17 cellular contexts compared by ENCODE assay signal in genomic region chr9:126607086-126607485, GRCh38. TPM values are rescaled to one million over a fixed set of nuclear protein-coding genes. Genes with fewer than 3 reads are reported as not detected.
A peak's percentile ranks its signal among the peaks of the same experiment; 100 is the strongest.
DNase-seq lines count a peak whose midpoint lies in the region; ATAC-seq and TF ChIP-seq lines count a peak whose summit lies in the region.
"Had no signal": no experiment of that assay in that cellular context is flagged by ENCODE, and none has a peak within 500 bp of the region (broad histone marks: within the 10 kb centered on the region; RNA-seq: fewer than 3 reads in every experiment).

No MANE protein-coding gene starts in this region.

- CTCF ChIA-PET in SK-N-SH (lab: Yijun Ruan, JAX): interaction anchor here (0.8 to 7.0 kb wide), 7 partner anchors 24 to 174 kb away, joined by 3 to 65 read pairs (median 34); no protein-coding TSS in a partner anchor

- POLR2A ChIA-PET in SK-N-SH (lab: Yijun Ruan, JAX): no interaction called here

- H2AFZ ChIP-seq in SK-N-SH (ENCODE audit: low read depth) (no peak overlapping the region), osteoblast (ENCODE audit: low read length) (no peak overlapping the region)
- H2AFZ ChIP-seq: GM23338 had no signal

- no peak for ATAC-seq in SK-N-SH treated with all-trans-retinoic acid at 6 μM for 48 hours
- no peak for ATAC-seq in HG03196 (IDR thresholded peaks at IDR 0.05; ENCODE audit: unreplicated experiment)
- ATAC-seq: GM23338, HepG2 had no signal

- H3K9me3 ChIP-seq in SK-N-SH: no peaks in the 10 kb centered on the region
- no peaks in the 10 kb centered on the region for H3K9me3 ChIP-seq in osteoblast (ENCODE audit: low read depth, low read length)

- H3K9me2 ChIP-seq in SK-N-SH: no peaks in the 10 kb centered on the region

- H3F3A ChIP-seq in SK-N-SH (replicated peaks; ENCODE audit: insufficient read depth): no peaks in the 10 kb centered on the region

- no peaks in the 10 kb centered on the region for H4K20me1 ChIP-seq in SK-N-SH (ENCODE audit: insufficient read depth)
- peaks cover 4% of the 10 kb centered on the region for H4K20me1 ChIP-seq in osteoblast (ENCODE audit: insufficient read depth, low read length)

- in situ Hi-C loops in GM13976 (cut with MboI; ENCODE audit: low sequenced_read_pairs, unreplicated experiment): loop anchor here (10.0 kb wide), 1 partner anchor 168 kb away; no protein-coding TSS in a partner anchor

- WGBS in SK-N-SH (ENCODE audit: low lambda C conversion rate): 33% methylated on average over 1 of the region's 1 CpG

- H3K4me3 ChIP-seq in SK-N-SH (ENCODE audit: low read depth in 2 of 2, low read length in 1 of 2) (no peak overlapping the region), osteoblast (ENCODE audit: insufficient read depth, low read length) (no peak overlapping the region)
- H3K4me3 ChIP-seq: GM23338 had no signal

- DNase-seq in SK-N-SH: peak; percentile 8
- peak; percentile 3 for DNase-seq in GM13976 (ENCODE audit: low spot score)
- peak; percentile 67 for DNase-seq in RPMI8226
- DNase-seq in osteoblast (ENCODE audit: insufficient read length, low spot score, missing footprints): peak; percentile 30
- DNase-seq in HT-29 (ENCODE audit: low spot score): no peak
- DNase-seq in occipital lobe (lab: John Stamatoyannopoulos, UW): no peak
- DNase-seq: Calu3; CD4-positive, CD25-positive, alpha-beta regulatory T cell; DMS 273 treated with DMSO at 0.1 percent for 48 hours; H9 had no signal

- no peaks in the 10 kb centered on the region for H3K79me2 ChIP-seq in SK-N-SH (ENCODE audit: insufficient read depth)
- H3K79me2 ChIP-seq in osteoblast (ENCODE audit: insufficient read depth, low read length): no peaks in the 10 kb centered on the region

- H3K4me2 ChIP-seq in SK-N-SH (no peak overlapping the region), osteoblast (ENCODE audit: insufficient read depth, low read length) (no peak overlapping the region)
- H3K4me2 ChIP-seq: GM23338 had no signal

- TF ChIP-seq CTCF in SK-N-SH (IDR thresholded peaks at IDR 0.05): no peak
- no peak for TF ChIP-seq CTCF in GM13976 (IDR thresholded peaks at IDR 0.05; ENCODE audit: borderline replicate concordance, control extremely low read depth, extremely low read depth, insufficient read depth, missing control alignments)
- no peak for TF ChIP-seq CTCF in osteoblast (IDR thresholded peaks at IDR 0.05; ENCODE audit: extremely low read depth, low read depth, low read length)

- TF ChIP-seq EP300 in SK-N-SH (IDR thresholded peaks at IDR 0.05; ENCODE audit: borderline replicate concordance in 1 of 2, low read depth in 1 of 2, low read length in 1 of 2): no peak

- H3K9ac ChIP-seq in SK-N-SH: no peak overlapping the region

- H3K4me1 ChIP-seq in SK-N-SH (ENCODE audit: control insufficient read depth in 1 of 2, insufficient read depth in 2 of 2, low read depth in 1 of 2, low read length in 1 of 2) (no peaks in the 10 kb centered on the region; a peak in 1 of 4 replicates), osteoblast (ENCODE audit: insufficient read depth, low read length) (no peaks in the 10 kb centered on the region)

- no peak overlapping the region for H3K27ac ChIP-seq in SK-N-SH (ENCODE audit: low read depth in 2 of 2, low read length in 1 of 2)
- no peak overlapping the region for H3K27ac ChIP-seq in osteoblast (ENCODE audit: low read depth, low read length)
- H3K27ac ChIP-seq: 22Rv1 had no signal

- H3K36me3 ChIP-seq in SK-N-SH (replicated peaks in 1 of 2; ENCODE audit: control insufficient read depth in 1 of 2, insufficient read depth in 2 of 2, low read length in 1 of 2) (no peaks in the 10 kb centered on the region), osteoblast (ENCODE audit: insufficient read depth, low read length) (no peaks in the 10 kb centered on the region)

- H3K27me3 ChIP-seq in SK-N-SH (ENCODE audit: insufficient read depth) (peaks cover 67% of the 10 kb centered on the region), osteoblast (ENCODE audit: insufficient read depth, low read length) (peaks cover 54% of the 10 kb centered on the region)

- TF ChIP-seq RAD21 in SK-N-SH (IDR thresholded peaks at IDR 0.05; ENCODE audit: low read length): no peak

TF ChIP-seq in SK-N-SH, 30 proteins besides CTCF, POLR2A, EP300 and RAD21 (continues in another document):
- TF ChIP-seq RCOR1 (IDR thresholded peaks at IDR 0.05; ENCODE audit: low read length) (no peak), TEAD4 (IDR thresholded peaks at IDR 0.05; ENCODE audit: borderline replicate concordance, insufficient read depth) (no peak), SMC3 (IDR thresholded peaks at IDR 0.05; ENCODE audit: low read depth, low read length) (no peak), JUND (IDR thresholded peaks at IDR 0.05) (no peak), ZBTB33 (IDR thresholded peaks at IDR 0.05; ENCODE audit: borderline replicate concordance, low read depth) (no peak), GATA2 (CRISPR knock-in tag; IDR thresholded peaks at IDR 0.05) (no peak), EZH2phosphoT487 (IDR thresholded peaks at IDR 0.05; ENCODE audit: borderline replicate concordance, low read depth) (no peak), SIN3A (IDR thresholded peaks at IDR 0.05; ENCODE audit: borderline replicate concordance, low read depth, low read length) (no peak), TCF12 (IDR thresholded peaks at IDR 0.05) (no peak), FOXM1 (IDR thresholded peaks at IDR 0.05; ENCODE audit: low read depth) (no peak), NRF1 (IDR thresholded peaks at IDR 0.05; ENCODE audit: low read depth, low read length) (no peak), NFIC (IDR thresholded peaks at IDR 0.05; ENCODE audit: borderline replicate concordance) (no peak), POLR2AphosphoS5 (IDR thresholded peaks at IDR 0.05; ENCODE audit: low read depth, low read length) (no peak)

TF ChIP-seq in SK-N-SH treated with all-trans-retinoic acid at 6 μM for 48 hours, 23 proteins besides CTCF, POLR2A, EP300 and RAD21:
- TF ChIP-seq ESRRG (CRISPR knock-in tag; IDR thresholded peaks at IDR 0.05) (no peak), ZC3H10 (CRISPR knock-in tag; IDR thresholded peaks at IDR 0.05) (no peak), ZNF70 (CRISPR knock-in tag; IDR thresholded peaks at IDR 0.05) (no peak), BACH2 (CRISPR knock-in tag; IDR thresholded peaks at IDR 0.05; ENCODE audit: borderline replicate concordance) (no peak), ZFP30 (CRISPR knock-in tag; IDR thresholded peaks at IDR 0.05) (no peak), RARB (CRISPR knock-in tag; IDR thresholded peaks at IDR 0.05) (no peak), SNAI2 (CRISPR knock-in tag; IDR thresholded peaks at IDR 0.05) (no peak), ISL1 (CRISPR knock-in tag; IDR thresholded peaks at IDR 0.05) (no peak), TSHZ2 (CRISPR knock-in tag; IDR thresholded peaks at IDR 0.05) (no peak), GLIS3 (CRISPR knock-in tag; IDR thresholded peaks at IDR 0.05) (no peak)

RNA-seq across cellular contexts. Expression of gene LMX1B, which starts 6.6 kb away (rescaled TPM):
- not detected in 2 replicates for polyA plus RNA-seq in SK-N-SH (2012; rRNA removed)
- polyA plus RNA-seq in SK-N-SH (2012; cell fraction: cytosol; rRNA removed): not detected in 2 replicates
- polyA plus RNA-seq in SK-N-SH (2012; cell fraction: nucleus; rRNA removed): not detected in 2 replicates
- under 0.01 TPM in 2 replicates for total RNA-seq in osteoblast
- total RNA-seq in HT-29 (2014; rRNA removed; shearing (Covaris generic)): not detected in 2 replicates
- total RNA-seq in occipital lobe: not detected
- total RNA-seq: A673; Calu3; CD4-positive, CD25-positive, alpha-beta regulatory T cell; HepG2 had no signal
- polyA plus RNA-seq: BJ; CD4-positive, CD25-positive, alpha-beta regulatory T cell; HepG2 had no signal

Comparison
In these comparisons a context has a peak if more than half of its experiments do, and no peak if none do; other contexts are left out.
1. DNase-seq: peak in SK-N-SH (single experiment), GM13976 (single experiment), RPMI8226 (single experiment) and osteoblast (single experiment); none in HT-29 (single experiment) and occipital lobe (single experiment).